ENCODE assay signal across 34 cellular contexts in the genomic region with DNA sequence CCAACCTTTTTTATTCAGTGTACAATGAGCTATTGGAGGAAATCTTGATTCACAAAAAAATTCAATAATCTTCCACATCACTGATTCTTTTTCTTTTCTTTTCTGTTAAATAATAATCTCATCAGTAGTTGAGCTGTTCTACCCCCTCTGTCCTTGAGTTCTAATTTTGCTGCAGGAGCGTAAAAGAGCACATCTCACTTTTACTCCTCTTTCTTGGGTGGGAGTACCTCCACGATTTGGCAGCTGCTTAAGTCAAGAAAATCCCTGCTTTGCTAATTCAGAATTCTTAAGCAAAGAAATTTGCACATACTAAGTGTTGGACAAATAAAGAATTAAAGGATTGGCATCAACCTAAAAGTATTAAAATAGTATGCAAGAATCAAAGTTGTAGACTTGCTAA.
"Had no signal": no experiment of that assay in that cellular context is flagged by ENCODE, and none has a peak within 500 bp of the region (broad histone marks: within the 10 kb centered on the region; RNA-seq: fewer than 3 reads in every experiment).

No MANE protein-coding gene starts in this region.

- H3K9me3 ChIP-seq: adrenal gland, body of pancreas, breast epithelium had no signal

- ATAC-seq: activated CD8-positive, alpha-beta T cell treated with anti-CD3 and anti-CD28 coated beads for 36 hours; activated naive CD4-positive, alpha-beta T cell treated with anti-CD3 and anti-CD28 coated beads, Interleukin-2, amount 50 U/mL, for 72 hours; activated T-cell treated with anti-CD3 and anti-CD28 coated beads, Interleukin-2, amount 50 U/mL, for 4 hours; activated T-cell treated with anti-CD3 and anti-CD28 coated beads, Interleukin-2, amount 50 U/mL, for 72 hours; activated T-helper 17 cell treated with anti-CD3 and anti-CD28 coated beads, Interleukin-2, amount 50 U/mL, for 72 hours; body of pancreas had no signal

- H3K36me3 ChIP-seq: adrenal gland, brain microvascular endothelial cell, breast epithelium had no signal

- H3K4me3 Mint-ChIP-seq: activated B cell treated with CpG ODN at 0.5 μM for 24 hours; activated CD4-positive, alpha-beta memory T cell treated with anti-CD3 and anti-CD28 coated beads for 36 hours; activated CD4-positive, alpha-beta T cell treated with anti-CD3 and anti-CD28 coated beads, Interleukin-2, amount 10 ng/mL, durations not matched to agents 24 days and 14 days; activated CD8-positive, alpha-beta T cell treated with anti-CD3 and anti-CD28 coated beads for 36 hours; activated naive CD4-positive, alpha-beta T cell treated with anti-CD3 and anti-CD28 coated beads for 36 hours; activated naive CD8-positive, alpha-beta T cell treated with anti-CD3 and anti-CD28 coated beads for 36 hours; activated T-cell treated with anti-CD3 and anti-CD28 coated beads, Interleukin-2, amount 50 U/mL, for 4 hours; activated T-cell treated with anti-CD3 and anti-CD28 coated beads, Interleukin-2, amount 50 U/mL, for 72 hours; activated T-helper 1 cell treated with anti-CD3 and anti-CD28 coated beads, Interleukin-12 subunit alpha, Interleukin-12 subunit beta, Interleukin-2, Interleukin-4 antibody, amounts not matched to agents 30 ng/mL and 10 ng/mL and 1 ng/mL, durations not matched to agents 14 hours and 24 hours and 36 hours; activated T-helper 17 cell treated with anti-CD3 and anti-CD28 coated beads, Interleukin-2, amount 50 U/mL, for 72 hours; T-helper 1 cell treated with Interleukin-12 subunit alpha and Interleukin-12 subunit beta and Interleukin-4 antibody, amounts not matched to agents 30 μg/mL and 1 μg/mL, for 36 hours; T-helper 2 cell treated with Interferon-gamma antibody and Interleukin-4, amounts not matched to agents 5 μg/mL and 100 μg/mL, for 36 hours had no signal

- H3K36me3 Mint-ChIP-seq: activated CD4-positive, alpha-beta memory T cell treated with anti-CD3 and anti-CD28 coated beads for 36 hours; activated naive CD4-positive, alpha-beta T cell treated with anti-CD3 and anti-CD28 coated beads, Interleukin-2, amount 50 U/mL, for 72 hours; activated naive CD8-positive, alpha-beta T cell treated with anti-CD3 and anti-CD28 coated beads for 36 hours had no signal

- H3K4me1 Mint-ChIP-seq: activated CD4-positive, alpha-beta T cell treated with anti-CD3 and anti-CD28 coated beads, Interleukin-2, amount 10 ng/mL, durations not matched to agents 24 days and 14 days; activated naive CD8-positive, alpha-beta T cell treated with anti-CD3 and anti-CD28 coated beads for 36 hours; activated T-helper 17 cell treated with anti-CD3 and anti-CD28 coated beads, Interleukin-2, amount 50 U/mL, for 72 hours had no signal

- H3K27ac ChIP-seq: adrenal gland, body of pancreas, brain microvascular endothelial cell, breast epithelium, VCaP had no signal

- H3K4me3 ChIP-seq: adrenal gland, body of pancreas, breast epithelium had no signal

- H3K4me1 ChIP-seq: adrenal gland, body of pancreas, breast epithelium had no signal

- H3K27me3 Mint-ChIP-seq: activated B cell treated with CpG ODN at 0.5 μM for 24 hours; activated CD4-positive, alpha-beta memory T cell treated with anti-CD3 and anti-CD28 coated beads for 36 hours; activated CD4-positive, alpha-beta T cell treated with anti-CD3 and anti-CD28 coated beads, Interleukin-2, amount 10 ng/mL, durations not matched to agents 24 days and 14 days; activated CD8-positive, alpha-beta T cell treated with anti-CD3 and anti-CD28 coated beads for 36 hours; activated naive CD8-positive, alpha-beta T cell treated with anti-CD3 and anti-CD28 coated beads for 36 hours; activated T-helper 17 cell treated with anti-CD3 and anti-CD28 coated beads, Interleukin-2, amount 50 U/mL, for 72 hours had no signal

- DNase-seq: activated B cell treated with CpG ODN at 0.5 μM for 24 hours; activated CD4-positive, alpha-beta memory T cell treated with anti-CD3 and anti-CD28 coated beads for 36 hours; activated CD4-positive, alpha-beta T cell treated with anti-CD3 and anti-CD28 coated beads for 4 hours; activated CD4-positive, alpha-beta T cell treated with anti-CD3 and anti-CD28 coated beads, Interleukin-2, amount 10 ng/mL, durations not matched to agents 24 days and 14 days; activated CD4-positive, alpha-beta T cell treated with anti-CD3 and anti-CD28 coated beads, Interleukin-2, amount 50 U/mL, for 1 hour; activated CD4-positive, alpha-beta T cell treated with anti-CD3 and anti-CD28 coated beads, Interleukin-2, amount 50 U/mL, for 4 hours; activated CD4-positive, CD25-positive, alpha-beta regulatory T cell treated with anti-CD3 and anti-CD28 coated beads, Interleukin-2, amount 50 U/mL, for 72 hours; activated CD8-positive, alpha-beta memory T cell treated with anti-CD3 and anti-CD28 coated beads, Interleukin-2, amount 50 U/mL, for 4 hours; activated CD8-positive, alpha-beta T cell treated with anti-CD3 and anti-CD28 coated beads for 36 hours; activated effector memory CD4-positive, alpha-beta T cell treated with anti-CD3 and anti-CD28 coated beads, Interleukin-2, amount 50 U/mL, for 16 hours; activated gamma-delta T cell treated with Interleukin-2 at 50 U/mL for 16 hours; activated naive CD4-positive, alpha-beta T cell; activated naive CD4-positive, alpha-beta T cell treated with anti-CD3 and anti-CD28 coated beads for 36 hours; activated naive CD4-positive, alpha-beta T cell treated with anti-CD3 and anti-CD28 coated beads, Interleukin-2, amount 50 U/mL, for 16 hours; activated naive CD8-positive, alpha-beta T cell treated with anti-CD3 and anti-CD28 coated beads for 36 hours; activated T-cell treated with anti-CD3 and anti-CD28 coated beads for 4 hours; activated T-cell treated with anti-CD3 and anti-CD28 coated beads, Interleukin-2, amount 50 U/mL, for 1 hour; activated T-cell treated with anti-CD3 and anti-CD28 coated beads, Interleukin-2, amount 50 U/mL, for 4 hours; activated T-cell treated with anti-CD3 and anti-CD28 coated beads, Interleukin-2, amount 50 U/mL, for 72 hours; adrenal gland; amniotic stem cell; aorta; body of pancreas; brain microvascular endothelial cell; central memory CD4-positive, alpha-beta T cell; T-helper 2 cell; T-helper 9 cell had no signal

- H3K27ac Mint-ChIP-seq: activated B cell treated with CpG ODN at 0.5 μM for 24 hours; activated CD4-positive, alpha-beta memory T cell treated with anti-CD3 and anti-CD28 coated beads for 36 hours; activated CD4-positive, alpha-beta T cell treated with anti-CD3 and anti-CD28 coated beads, Interleukin-2, amount 10 ng/mL, durations not matched to agents 24 days and 14 days; activated CD8-positive, alpha-beta T cell treated with anti-CD3 and anti-CD28 coated beads for 36 hours; activated naive CD4-positive, alpha-beta T cell treated with anti-CD3 and anti-CD28 coated beads for 36 hours; activated naive CD4-positive, alpha-beta T cell treated with anti-CD3 and anti-CD28 coated beads, Interleukin-2, amount 50 U/mL, for 72 hours; activated naive CD8-positive, alpha-beta T cell treated with anti-CD3 and anti-CD28 coated beads for 36 hours; activated T-cell treated with anti-CD3 and anti-CD28 coated beads, Interleukin-2, amount 50 U/mL, for 72 hours; activated T-helper 1 cell treated with anti-CD3 and anti-CD28 coated beads, Interleukin-12 subunit alpha, Interleukin-12 subunit beta, Interleukin-2, Interleukin-4 antibody, amounts not matched to agents 30 ng/mL and 10 ng/mL and 1 ng/mL, durations not matched to agents 14 hours and 24 hours and 36 hours; activated T-helper 17 cell treated with anti-CD3 and anti-CD28 coated beads, Interleukin-2, amount 50 U/mL, for 72 hours; T-helper 1 cell treated with Interleukin-12 subunit alpha and Interleukin-12 subunit beta and Interleukin-4 antibody, amounts not matched to agents 30 μg/mL and 1 μg/mL, for 36 hours; T-helper 2 cell treated with Interferon-gamma antibody and Interleukin-4, amounts not matched to agents 5 μg/mL and 100 μg/mL, for 36 hours had no signal

- H3K9me3 Mint-ChIP-seq: activated B cell treated with CpG ODN at 0.5 μM for 24 hours; activated naive CD8-positive, alpha-beta T cell treated with anti-CD3 and anti-CD28 coated beads for 36 hours; activated T-helper 17 cell treated with anti-CD3 and anti-CD28 coated beads, Interleukin-2, amount 50 U/mL, for 72 hours had no signal

- H3K27me3 ChIP-seq: adrenal gland, body of pancreas, brain microvascular endothelial cell, breast epithelium had no signal
